Comparison of ENCODE assay signal across 9 cellular contexts in genomic region chr5:141906972-141907371, GRCh38. TPM values are rescaled to one million over a fixed set of nuclear protein-coding genes. Genes with fewer than 3 reads are reported as not detected.
"Had no signal": no experiment of that assay in that cellular context is flagged by ENCODE, and none has a peak within 500 bp of the region (broad histone marks: within the 10 kb centered on the region; RNA-seq: fewer than 3 reads in every experiment).

No MANE protein-coding gene starts in this region.

- FAIRE-seq: G401.6, GM12878, GM12891, GM12892, GM18507, GM19239 had no signal

- ATAC-seq: GM12878 had no signal

- H3K4me3 ChIP-seq: GM12878 had no signal

- DNase-seq: GDM1, GF-D8 had no signal

RNA-seq across cellular contexts. Expression of gene PCDH12, which starts 51.0 kb away (rescaled TPM):
- total RNA-seq: G401 had no signal
